11 cellular contexts compared by ENCODE assay signal in the genomic region with DNA sequence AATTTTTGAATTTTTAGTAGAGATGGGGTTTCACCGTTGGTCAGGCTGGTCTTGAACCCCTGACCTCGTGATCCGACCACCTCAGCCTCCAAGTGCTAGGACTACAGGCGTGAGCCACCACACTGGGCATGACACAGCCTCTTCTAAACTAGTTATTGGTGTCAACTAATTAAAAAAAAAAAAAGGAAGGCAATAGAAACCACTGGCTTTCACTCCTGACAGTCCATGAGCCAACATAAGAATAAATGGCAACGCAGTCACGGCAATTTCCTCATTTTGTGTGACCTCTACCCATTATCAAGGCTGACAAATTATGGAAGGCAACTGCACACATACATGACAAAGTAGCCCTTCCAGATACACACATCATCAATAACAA. TPM values are rescaled to one million over a fixed set of nuclear protein-coding genes. Genes with fewer than 3 reads are reported as not detected.
DNase-seq lines count a peak whose midpoint lies in the region; ATAC-seq and TF ChIP-seq lines count a peak whose summit lies in the region.
"Had no signal": no experiment of that assay in that cellular context is flagged by ENCODE, and none has a peak within 500 bp of the region (broad histone marks: within the 10 kb centered on the region; RNA-seq: fewer than 3 reads in every experiment).

No MANE protein-coding gene starts in this region.

- no peak overlapping the region for H3K4me3 ChIP-seq in breast epithelium
- H3K4me3 ChIP-seq in smooth muscle cell, result peak overlapping the region; percentile 89
- H3K4me3 ChIP-seq: skin epidermis had no signal

- 69% methylated on average over 6 of the region's 6 CpGs for WGBS in smooth muscle cell (ENCODE audit: low lambda C conversion rate)

- H3K36me3 ChIP-seq in breast epithelium (no peaks in the 10 kb centered on the region), smooth muscle cell (ENCODE audit: low read depth) (no peaks in the 10 kb centered on the region)

- peaks cover 100% of the 10 kb centered on the region for H4K20me1 ChIP-seq in smooth muscle cell (ENCODE audit: low read depth)

- no peak for TF ChIP-seq CTCF in breast epithelium (IDR thresholded peaks at IDR 0.05)
- no peak for TF ChIP-seq CTCF in smooth muscle cell (IDR thresholded peaks at IDR 0.05; ENCODE audit: borderline replicate concordance, insufficient read depth, poor library complexity, severe bottlenecking)
- no peak for TF ChIP-seq CTCF in foreskin keratinocyte (conservative IDR thresholded peaks at IDR 0.05)

- H3K4me2 ChIP-seq in smooth muscle cell, result peak overlapping the region; percentile 97

- H3F3A ChIP-seq in smooth muscle cell (ENCODE audit: low read depth), result peaks cover 19% of the 10 kb centered on the region

- H3K27ac ChIP-seq in breast epithelium (peak overlapping the region; percentile 13 to 59), smooth muscle cell (ENCODE audit: low read depth) (peak overlapping the region; percentile 85), foreskin keratinocyte (no peak overlapping the region)
- H3K27ac ChIP-seq: 22Rv1 had no signal

- H2AFZ ChIP-seq in smooth muscle cell (ENCODE audit: low read depth), result no peak overlapping the region

- H3K9me3 ChIP-seq in breast epithelium (no peaks in the 10 kb centered on the region), smooth muscle cell (replicated peaks; ENCODE audit: low read depth) (no peaks in the 10 kb centered on the region)

- H3K4me1 ChIP-seq in breast epithelium (peaks cover 7% of the 10 kb centered on the region in 2 donors), smooth muscle cell (ENCODE audit: low read depth) (no peaks in the 10 kb centered on the region), foreskin keratinocyte (peaks cover 28% of the 10 kb centered on the region)

- DNase-seq in NCI-H748 treated with DMSO at 0.1 percent for 48 hours (lab: John Stamatoyannopoulos, UW) (peak; percentile 19), NCI-H748 (lab: John Stamatoyannopoulos, UW; ENCODE audit: unreplicated experiment) (no peak), OCI-M1 (lab: John Stamatoyannopoulos, UW) (peak; percentile 38), breast epithelium (ENCODE audit: low spot score in 2 of 2) (no peak), smooth muscle cell (lab: John Stamatoyannopoulos, UW; ENCODE audit: unreplicated experiment) (no peak), foreskin keratinocyte (no peak), middle frontal gyrus (ENCODE audit: extremely low spot score, low spot score) (no peak), DMS153 treated with DMSO at 0.1 percent for 48 hours (lab: John Stamatoyannopoulos, UW; ENCODE audit: unreplicated experiment) (no peak)
- DNase-seq: activated gamma-delta T cell had no signal

- ATAC-seq in foreskin keratinocyte, result no peak

- peak overlapping the region; percentile 11 for H3K9ac ChIP-seq in smooth muscle cell (ENCODE audit: low read depth)

- H3K27me3 ChIP-seq in breast epithelium (no peaks in the 10 kb centered on the region), smooth muscle cell (ENCODE audit: low read depth) (no peaks in the 10 kb centered on the region), foreskin keratinocyte (no peaks in the 10 kb centered on the region)

- intact Hi-C loops in breast epithelium (cut with DNase I; ENCODE audit: low total_unique reads), result no loop called here

- no peak for TF ChIP-seq POLR2A in breast epithelium (IDR thresholded peaks at IDR 0.05)

- H3K79me2 ChIP-seq in smooth muscle cell (ENCODE audit: low read depth), result peaks cover 100% of the 10 kb centered on the region

RNA-seq across cellular contexts. Expression of a gene that starts 6.0 kb away (rescaled TPM):
- total RNA-seq in breast epithelium (10 to 100 TPM; 11.0 to 45.4 (median 25.2) TPM), smooth muscle cell (131 and 139 TPM in 2 replicates), foreskin keratinocyte (28.1 and 46.1 TPM in 2 replicates)
- polyA plus RNA-seq in smooth muscle cell (90.5 and 137 TPM in 2 replicates), foreskin keratinocyte (10.5 and 18.4 TPM in 2 replicates)

Comparison
In these comparisons a context has a peak if more than half of its experiments do, and no peak if none do; other contexts are left out.
1. DNase-seq: peak in NCI-H748 treated with DMSO at 0.1 percent for 48 hours (single experiment) and OCI-M1 (single experiment); none in NCI-H748 (single experiment), breast epithelium (0 of 2), smooth muscle cell (single experiment), foreskin keratinocyte (0 of 2), middle frontal gyrus (single experiment) and DMS153 treated with DMSO at 0.1 percent for 48 hours (single experiment).